ENCODE assay signal across 18 cellular contexts in genomic region chr12:121069206-121069605, GRCh38. TPM values are rescaled to one million over a fixed set of nuclear protein-coding genes. Genes with fewer than 3 reads are reported as not detected.
DNase-seq lines count a peak whose midpoint lies in the region; ATAC-seq and TF ChIP-seq lines count a peak whose summit lies in the region.
"Had no signal": no experiment of that assay in that cellular context is flagged by ENCODE, and none has a peak within 500 bp of the region (broad histone marks: within the 10 kb centered on the region; RNA-seq: fewer than 3 reads in every experiment).

No MANE protein-coding gene starts in this region.

- H3K27me3 ChIP-seq in lung (ENCODE audit: control insufficient read depth, insufficient read depth) (no peaks in the 10 kb centered on the region), trophoblast cell (ENCODE audit: insufficient read depth, low read length) (no peaks in the 10 kb centered on the region)

- H3K18ac ChIP-seq in trophoblast cell (ENCODE audit: low read length), result no peak overlapping the region

- no peaks in the 10 kb centered on the region for H3K4me1 ChIP-seq in lung (ENCODE audit: control insufficient read depth in 2 of 2, insufficient read depth in 2 of 2, low read length in 2 of 2)
- no peaks in the 10 kb centered on the region for H3K4me1 ChIP-seq in trophoblast cell (ENCODE audit: control insufficient read depth in 1 of 2, insufficient read depth in 2 of 2, low read length in 2 of 2)

- no peak overlapping the region for H2BK5ac ChIP-seq in trophoblast cell (ENCODE audit: low read depth, low read length, poor library complexity)

- H3K27ac ChIP-seq in lung (ENCODE audit: low read depth in 1 of 2, low read length in 1 of 2) (no peak overlapping the region), trophoblast cell (ENCODE audit: low read depth, low read length) (no peak overlapping the region)

- in situ Hi-C loops in KBM-7 (cut with MboI; ENCODE audit: low pct_unique_long_range_greater_than_20kb, low sequenced_read_pairs), result no loop called here

- H3K4me3 ChIP-seq in lung (no peak overlapping the region), trophoblast cell (ENCODE audit: low read depth, low read length) (no peak overlapping the region)
- H3K4me3 ChIP-seq: GM23338 had no signal

- H3K4ac ChIP-seq in trophoblast cell (ENCODE audit: low read depth, low read length), result no peak overlapping the region

- no peak for TF ChIP-seq CTCF in lung (IDR thresholded peaks at IDR 0.05; ENCODE audit: control extremely low read depth, extremely low read depth)

- no peak overlapping the region for H3K4me2 ChIP-seq in trophoblast cell (ENCODE audit: low read length)
- H3K4me2 ChIP-seq: GM23338 had no signal

- peak; percentile 11 for DNase-seq in activated CD8-positive, alpha-beta memory T cell treated with anti-CD3 and anti-CD28 coated beads for 24 hours
- DNase-seq in activated CD8-positive, alpha-beta memory T cell treated with anti-CD3 and anti-CD28 coated beads, Interleukin-2, amount 50 U/mL, for 4 hours, result no peak
- DNase-seq in lung (ENCODE audit: low spot score) (peak; percentile 1), trophoblast cell (peak; percentile 20 to 71), KBM-7 (no peak)
- DNase-seq: 8988T; C1 segment of cervical spinal cord; Calu3; CD4-positive, alpha-beta memory T cell; COR-L47; DMS53; DMS79 treated with DMSO at 0.1 percent for 48 hours; GF-D8; H9 had no signal

- peaks cover 2 to 4% of the 10 kb centered on the region in 2 donors for H3K9me3 ChIP-seq in lung (ENCODE audit: control insufficient read depth in 2 of 2, insufficient read depth in 1 of 2, low read length in 1 of 2)
- H3K9me3 ChIP-seq in trophoblast cell (ENCODE audit: insufficient read depth, low read depth, low read length), result peaks cover 2% of the 10 kb centered on the region

- 86 to 91% methylated on average over 6 of the region's 6 CpGs for WGBS in lung, 2 donors
- WGBS in trophoblast cell (ENCODE audit: extremely low coverage, insufficient coverage, insufficient read length), result no CpG with 5 or more reads among the region's 6 CpGs

- H4K12ac ChIP-seq in trophoblast cell (ENCODE audit: low read depth, low read length), result no peak overlapping the region

- no peak overlapping the region for H3K9ac ChIP-seq in trophoblast cell (ENCODE audit: low read length)

- H4K8ac ChIP-seq in trophoblast cell (ENCODE audit: low read depth, low read length), result no peak overlapping the region

- H2AK5ac ChIP-seq in trophoblast cell (ENCODE audit: low read length), result no peak overlapping the region

- H3K36me3 ChIP-seq in lung (ENCODE audit: control insufficient read depth in 2 of 2, insufficient read depth in 2 of 2, low read length in 2 of 2) (no peaks in the 10 kb centered on the region), trophoblast cell (ENCODE audit: control insufficient read depth in 1 of 2, insufficient read depth in 2 of 2, low read length in 2 of 2) (no peaks in the 10 kb centered on the region)

- H2BK12ac ChIP-seq in trophoblast cell (ENCODE audit: low read length), result no peak overlapping the region

- no peaks in the 10 kb centered on the region for H3K79me2 ChIP-seq in trophoblast cell (ENCODE audit: control insufficient read depth, insufficient read depth, low read length, poor library complexity)

- no peak overlapping the region for H4K91ac ChIP-seq in trophoblast cell (ENCODE audit: low read depth, low read length)

- ATAC-seq in lung (ENCODE audit: insufficient read depth, low FRiP score), result no peak
- no peak for ATAC-seq in HG03097 (IDR thresholded peaks at IDR 0.05; ENCODE audit: low FRiP score, unreplicated experiment)
- ATAC-seq: GM23338, HCT116 had no signal

- no peaks in the 10 kb centered on the region for H3K79me1 ChIP-seq in trophoblast cell (ENCODE audit: low read length)

- no peak overlapping the region for H2AFZ ChIP-seq in trophoblast cell (ENCODE audit: insufficient read depth, low read length, poor library complexity)
- H2AFZ ChIP-seq: GM23338 had no signal

- no peak overlapping the region for H3K14ac ChIP-seq in trophoblast cell (ENCODE audit: low read length)

- no peak overlapping the region for H2BK120ac ChIP-seq in trophoblast cell (ENCODE audit: insufficient read depth, low read length, poor library complexity)

- no peak overlapping the region for H3K23ac ChIP-seq in trophoblast cell (ENCODE audit: low read length)

RNA-seq across cellular contexts. Expression of gene OASL, which starts 30.2 kb away (rescaled TPM):
- total RNA-seq in lung, result 10 to 100 TPM in 1 of 2 donors, under 1 TPM in 1; 0.60 to 11.1 TPM
- 10 to 100 TPM in 1 of 2 donors, 1 to 10 TPM in 1; 7.8 to 10.5 TPM for polyA plus RNA-seq in lung
- not detected in 2 replicates for polyA plus RNA-seq in trophoblast cell (2013)
- total RNA-seq: G401, GM23338, H9 had no signal
- polyA plus RNA-seq: GM23338 had no signal

RNA-seq across cellular contexts. Expression of gene C12orf43, which starts 52.9 kb away (rescaled TPM):
- 10 to 100 TPM; 11.7 to 17.6 TPM for total RNA-seq in lung
- 10 to 100 TPM in 1 of 2 donors, 1 to 10 TPM in 1; 9.9 to 13.3 TPM for polyA plus RNA-seq in lung
- 11.0 and 11.2 TPM in 2 replicates for polyA plus RNA-seq in trophoblast cell (2013)

Comparison
In these comparisons a context has a peak if more than half of its experiments do, and no peak if none do; other contexts are left out.
1. DNase-seq: peak in activated CD8-positive, alpha-beta memory T cell treated with anti-CD3 and anti-CD28 coated beads for 24 hours (single experiment), lung (single experiment) and trophoblast cell (2 of 2); none in activated CD8-positive, alpha-beta memory T cell treated with anti-CD3 and anti-CD28 coated beads, Interleukin-2, amount 50 U/mL, for 4 hours (single experiment) and KBM-7 (single experiment).